In the genomic region with DNA sequence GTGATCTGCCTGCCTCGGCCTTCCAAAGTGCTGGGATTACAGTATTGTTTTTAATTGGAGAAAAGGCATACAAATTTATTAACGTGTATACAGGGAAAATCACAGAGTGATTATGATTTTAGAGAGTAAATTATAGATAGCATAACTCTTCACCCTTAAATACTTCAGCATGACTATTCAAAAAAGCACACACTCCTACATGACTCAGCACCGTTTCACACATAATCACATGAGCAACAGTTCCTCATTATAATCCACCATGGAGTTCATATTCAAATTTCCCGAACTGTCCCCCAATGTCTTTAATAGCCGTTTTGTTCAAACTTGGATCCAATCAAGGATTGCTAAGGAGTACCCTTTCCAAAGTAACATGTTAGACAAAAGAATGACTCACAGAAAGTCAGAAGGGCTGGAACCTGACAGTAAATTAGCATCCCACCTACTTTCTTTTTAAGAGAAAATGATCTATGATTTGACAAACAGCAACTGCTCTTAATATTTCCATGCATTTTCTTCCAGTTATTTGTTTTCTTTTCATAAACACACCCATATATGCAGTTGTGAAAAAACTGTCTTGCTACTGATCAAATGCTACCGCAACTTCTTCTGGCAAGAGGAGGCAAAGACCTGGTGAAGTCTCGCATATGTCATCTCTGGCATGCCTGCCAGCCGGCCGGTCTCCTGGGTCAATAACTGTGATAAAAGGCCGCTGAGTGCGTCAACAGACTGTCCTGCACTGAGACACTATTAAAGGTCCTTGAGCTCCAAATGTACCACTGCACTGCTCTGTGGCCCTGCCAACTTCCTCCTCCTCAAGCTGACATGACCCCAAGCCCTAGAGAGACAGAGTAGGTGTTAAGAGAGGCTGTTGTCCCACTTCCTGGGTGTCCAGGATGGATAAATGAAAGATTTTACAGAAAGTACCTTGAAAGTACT, we compare ENCODE assay signal across 8 cellular contexts. TPM values are rescaled to one million over a fixed set of nuclear protein-coding genes. Genes with fewer than 3 reads are reported as not detected.
DNase-seq lines count a peak whose midpoint lies in the region; ATAC-seq and TF ChIP-seq lines count a peak whose summit lies in the region.

No MANE protein-coding gene starts in this region.

- H3K4me3 Mint-ChIP-seq in WTC11, result no peak overlapping the region

- DNase-seq in CD1c-positive myeloid dendritic cell (ENCODE audit: extremely low spot score) (peak; percentile 87), HT1080 (ENCODE audit: low read depth) (peak; percentile 79), WTC11 (ENCODE audit: low spot score) (no peak), glomerular visceral epithelial cell (ENCODE audit: extremely low spot score) (peak; percentile 20), H7 (no peak), NCI-H1417 treated with DMSO at 0.1 percent for 48 hours (lab: John Stamatoyannopoulos, UW) (no peak), NCI-H446 (lab: John Stamatoyannopoulos, UW) (no peak)

- H3K4me2 ChIP-seq in skeletal muscle satellite cell (ENCODE audit: low read length), result peak overlapping the region; percentile 65

- POLR2A ChIA-PET in WTC11 (lab: Charles Lee), result no interaction called here

- peaks cover 66% of the 10 kb centered on the region for H3K4me1 ChIP-seq in skeletal muscle satellite cell (ENCODE audit: control insufficient read depth, insufficient read depth, low read length)

- H3K36me3 ChIP-seq in skeletal muscle satellite cell (ENCODE audit: insufficient read depth, low read length) (no peaks in the 10 kb centered on the region), H7 (replicated peaks; ENCODE audit: control insufficient read depth, insufficient read depth, low read length) (no peaks in the 10 kb centered on the region)

- CTCF ChIA-PET in WTC11 (lab: Charles Lee), result interaction anchor here (1.0 kb wide), 1 partner anchor 117 kb away, joined by 3 read pairs; no protein-coding TSS in a partner anchor

- H3K4me3 ChIP-seq in skeletal muscle satellite cell (ENCODE audit: low read length), result peak overlapping the region; percentile 33
- H3K4me3 ChIP-seq in H7 (ENCODE audit: insufficient read depth, low read depth, low read length), result no peak overlapping the region

- H3K4me1 Mint-ChIP-seq in WTC11, result peaks cover 75% of the 10 kb centered on the region

- TF ChIP-seq CTCF in WTC11 (IDR thresholded peaks at IDR 0.05), result no peak

- no peaks in the 10 kb centered on the region for H3K27me3 ChIP-seq in skeletal muscle satellite cell (ENCODE audit: control insufficient read depth, insufficient read depth, low read length)
- H3K27me3 ChIP-seq in H7 (ENCODE audit: control insufficient read depth, insufficient read depth, low read length), result no peaks in the 10 kb centered on the region

- no peak for ATAC-seq in WTC11

- H3K9ac ChIP-seq in skeletal muscle satellite cell (ENCODE audit: low read depth, low read length), result peak overlapping the region; percentile 65

- H3K9me3 Mint-ChIP-seq in WTC11, result no peaks in the 10 kb centered on the region

- no peaks in the 10 kb centered on the region for H3K27me3 Mint-ChIP-seq in WTC11 (ENCODE audit: low read depth)

- H3K9me3 ChIP-seq in skeletal muscle satellite cell (replicated peaks; ENCODE audit: low read length), result no peaks in the 10 kb centered on the region

- H3K27ac Mint-ChIP-seq in WTC11, result peak overlapping the region; percentile 47

- no peaks in the 10 kb centered on the region for H3K36me3 Mint-ChIP-seq in WTC11

TF ChIP-seq in WTC11, 78 proteins besides CTCF, POLR2A, EP300 and RAD21 (continues in another document):
- TF ChIP-seq ZNF121 (CRISPR knock-in tag; IDR thresholded peaks at IDR 0.05), result no peak
- no peak for TF ChIP-seq NR2C2 (CRISPR knock-in tag; IDR thresholded peaks at IDR 0.05)
- TF ChIP-seq ARID4B (CRISPR knock-in tag; IDR thresholded peaks at IDR 0.05; ENCODE audit: borderline replicate concordance), result no peak
- TF ChIP-seq, protein P1, sequence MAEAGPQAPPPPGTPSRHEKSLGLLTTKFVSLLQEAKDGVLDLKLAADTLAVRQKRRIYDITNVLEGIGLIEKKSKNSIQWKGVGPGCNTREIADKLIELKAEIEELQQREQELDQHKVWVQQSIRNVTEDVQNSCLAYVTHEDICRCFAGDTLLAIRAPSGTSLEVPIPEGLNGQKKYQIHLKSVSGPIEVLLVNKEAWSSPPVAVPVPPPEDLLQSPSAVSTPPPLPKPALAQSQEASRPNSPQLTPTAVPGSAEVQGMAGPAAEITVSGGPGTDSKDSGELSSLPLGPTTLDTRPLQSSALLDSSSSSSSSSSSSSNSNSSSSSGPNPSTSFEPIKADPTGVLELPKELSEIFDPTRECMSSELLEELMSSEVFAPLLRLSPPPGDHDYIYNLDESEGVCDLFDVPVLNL (CRISPR knock-in tag; IDR thresholded peaks at IDR 0.05; ENCODE audit: borderline replicate concordance, low read depth), result no peak
- no peak for TF ChIP-seq ETV6 (CRISPR knock-in tag; IDR thresholded peaks at IDR 0.05)
- TF ChIP-seq RORB (CRISPR knock-in tag; IDR thresholded peaks at IDR 0.05), result no peak
- TF ChIP-seq ZNF512 (CRISPR knock-in tag; IDR thresholded peaks at IDR 0.05; ENCODE audit: borderline replicate concordance), result no peak
- TF ChIP-seq ZNF263 (CRISPR knock-in tag; IDR thresholded peaks at IDR 0.05; ENCODE audit: low read depth), result no peak
- TF ChIP-seq ELF4 (CRISPR knock-in tag; IDR thresholded peaks at IDR 0.05; ENCODE audit: low read depth), result no peak
- no peak for TF ChIP-seq KAT7 (CRISPR knock-in tag; IDR thresholded peaks at IDR 0.05; ENCODE audit: borderline replicate concordance)
- TF ChIP-seq SMAD4 (CRISPR knock-in tag; IDR thresholded peaks at IDR 0.05), result no peak
- TF ChIP-seq, protein P2, sequence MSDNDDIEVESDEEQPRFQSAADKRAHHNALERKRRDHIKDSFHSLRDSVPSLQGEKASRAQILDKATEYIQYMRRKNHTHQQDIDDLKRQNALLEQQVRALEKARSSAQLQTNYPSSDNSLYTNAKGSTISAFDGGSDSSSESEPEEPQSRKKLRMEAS (CRISPR knock-in tag; IDR thresholded peaks at IDR 0.05), result no peak
- no peak for TF ChIP-seq NR3C1 (CRISPR knock-in tag; conservative IDR thresholded peaks at IDR 0.05; ENCODE audit: low read depth)
- TF ChIP-seq NFYB (CRISPR knock-in tag; conservative IDR thresholded peaks at IDR 0.05; ENCODE audit: low read depth), result no peak
- TF ChIP-seq, protein P3, sequence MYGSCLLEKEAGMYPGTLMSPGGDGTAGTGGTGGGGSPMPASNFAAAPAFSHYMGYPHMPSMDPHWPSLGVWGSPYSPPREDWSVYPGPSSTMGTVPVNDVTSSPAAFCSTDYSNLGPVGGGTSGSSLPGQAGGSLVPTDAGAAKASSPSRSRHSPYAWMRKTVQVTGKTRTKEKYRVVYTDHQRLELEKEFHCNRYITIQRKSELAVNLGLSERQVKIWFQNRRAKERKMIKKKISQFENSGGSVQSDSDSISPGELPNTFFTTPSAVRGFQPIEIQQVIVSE (CRISPR knock-in tag; IDR thresholded peaks at IDR 0.05; ENCODE audit: borderline replicate concordance), result no peak
- no peak for TF ChIP-seq MYBL2 (CRISPR knock-in tag; IDR thresholded peaks at IDR 0.05)

RNA-seq across cellular contexts. Expression of gene RAPGEF1, which starts 31.9 kb away (rescaled TPM):
- 19.2 and 22.5 TPM in 2 replicates for total RNA-seq in HT1080 (2014; rRNA removed; shearing (Covaris generic))
- polyA plus RNA-seq in HT1080 (2015; cell fraction: cytosol; rRNA removed), result 16.4 and 16.7 TPM in 2 replicates
- polyA plus RNA-seq in HT1080 (2015; cell fraction: nucleus; rRNA removed), result 14.4 and 14.8 TPM in 2 replicates
- 57.9 to 66.2 TPM (median 65.7 TPM) in 3 replicates for total RNA-seq in WTC11 (2021)
- total RNA-seq in skeletal muscle satellite cell (2012; rRNA removed), result 13.7 and 24.7 TPM in 2 replicates
- total RNA-seq in H7 (2014; rRNA removed; shearing (Covaris generic)), result 47.1 and 49.6 TPM in 2 replicates

Comparison
In these comparisons a context has a peak if more than half of its experiments do, and no peak if none do; other contexts are left out.
1. DNase-seq: peak in CD1c-positive myeloid dendritic cell (single experiment), HT1080 (single experiment) and glomerular visceral epithelial cell (single experiment); none in WTC11 (single experiment), H7 (single experiment), NCI-H1417 treated with DMSO at 0.1 percent for 48 hours (single experiment) and NCI-H446 (0 of 2).